Comparison of ENCODE assay signal across 29 cellular contexts in genomic region chr20:57317789-57318371, GRCh38. TPM values are rescaled to one million over a fixed set of nuclear protein-coding genes. Genes with fewer than 3 reads are reported as not detected.
DNase-seq lines count a peak whose midpoint lies in the region; ATAC-seq and TF ChIP-seq lines count a peak whose summit lies in the region.
"Had no signal": no experiment of that assay in that cellular context is flagged by ENCODE, and none has a peak within 500 bp of the region (broad histone marks: within the 10 kb centered on the region; RNA-seq: fewer than 3 reads in every experiment).

No MANE protein-coding gene starts in this region.

- BruUV-seq in Caco-2 (replicated peaks; lab: Mats Ljungman, UMichigan): no TSS peak

- peak overlapping the region; percentile 82 for H3K27ac Mint-ChIP-seq in Caco-2 (ENCODE audit: unreplicated experiment)
- H3K27ac Mint-ChIP-seq in activated CD4-positive, alpha-beta memory T cell treated with anti-CD3 and anti-CD28 coated beads, Interleukin-2, amount 10 ng/mL, durations not matched to agents 7 days and 5 days: no peak overlapping the region
- H3K27ac Mint-ChIP-seq in natural killer cell treated with Interleukin-12 subunit alpha and Interleukin-12 subunit beta and Interleukin-15 and Interleukin-18, amount 100 ng/mL, for 72 hours: no peak overlapping the region
- H3K27ac Mint-ChIP-seq: activated B cell treated with CpG ODN at 0.5 μM for 24 hours; naive thymus-derived CD8-positive, alpha-beta T cell had no signal

- H3K4me3 Mint-ChIP-seq in Caco-2 (ENCODE audit: unreplicated experiment): peak overlapping the region; percentile 15
- H3K4me3 Mint-ChIP-seq in activated CD4-positive, alpha-beta memory T cell treated with anti-CD3 and anti-CD28 coated beads, Interleukin-2, amount 10 ng/mL, durations not matched to agents 7 days and 5 days: no peak overlapping the region
- H3K4me3 Mint-ChIP-seq in natural killer cell treated with Interleukin-12 subunit alpha and Interleukin-12 subunit beta and Interleukin-15 and Interleukin-18, amount 100 ng/mL, for 72 hours: peak overlapping the region; percentile 12
- H3K4me3 Mint-ChIP-seq: activated B cell treated with CpG ODN at 0.5 μM for 24 hours; activated T-cell treated with anti-CD3 and anti-CD28 coated beads, Interleukin-2, amount 50 U/mL, for 4 hours; CD14-positive monocyte; naive thymus-derived CD8-positive, alpha-beta T cell had no signal

- intact Hi-C loops in Caco-2 (cut with micrococcal nuclease; ENCODE audit: unreplicated experiment): loop anchor here (1.0 kb wide), 1 partner anchor 11 kb away; no protein-coding TSS in a partner anchor

- H3K9me3 Mint-ChIP-seq in Caco-2 (ENCODE audit: unreplicated experiment): no peaks in the 10 kb centered on the region
- no peaks in the 10 kb centered on the region for H3K9me3 Mint-ChIP-seq in activated CD4-positive, alpha-beta memory T cell treated with anti-CD3 and anti-CD28 coated beads, Interleukin-2, amount 10 ng/mL, durations not matched to agents 7 days and 5 days
- no peaks in the 10 kb centered on the region for H3K9me3 Mint-ChIP-seq in natural killer cell treated with Interleukin-12 subunit alpha and Interleukin-12 subunit beta and Interleukin-15 and Interleukin-18, amount 100 ng/mL, for 72 hours
- H3K9me3 Mint-ChIP-seq: activated B cell treated with CpG ODN at 0.5 μM for 24 hours; activated T-cell treated with anti-CD3 and anti-CD28 coated beads, Interleukin-2, amount 50 U/mL, for 4 hours had no signal

- H3K4me1 ChIP-seq in Caco-2: peaks cover 38% of the 10 kb centered on the region
- H3K4me1 ChIP-seq: breast epithelium had no signal

- H3K9me3 ChIP-seq in Caco-2: no peaks in the 10 kb centered on the region
- H3K9me3 ChIP-seq: breast epithelium, SK-N-SH had no signal

- no peaks in the 10 kb centered on the region for H3K27me3 Mint-ChIP-seq in Caco-2 (ENCODE audit: insufficient read depth, unreplicated experiment)
- H3K27me3 Mint-ChIP-seq in activated CD4-positive, alpha-beta memory T cell treated with anti-CD3 and anti-CD28 coated beads, Interleukin-2, amount 10 ng/mL, durations not matched to agents 7 days and 5 days: peaks cover 27% of the 10 kb centered on the region
- H3K27me3 Mint-ChIP-seq in natural killer cell treated with Interleukin-12 subunit alpha and Interleukin-12 subunit beta and Interleukin-15 and Interleukin-18, amount 100 ng/mL, for 72 hours: peaks cover 26 to 44% of the 10 kb centered on the region in 2 donors

- DNase-seq in Caco-2: peak in 1 of 2 experiments; percentile 63
- peak; percentile 90 for DNase-seq in Jurkat, Clone E6-1 (ENCODE audit: low read depth, low spot score)
- DNase-seq in activated CD4-positive, alpha-beta memory T cell treated with anti-CD3 and anti-CD28 coated beads, Interleukin-2, amount 10 ng/mL, durations not matched to agents 7 days and 5 days: peak; percentile 33
- DNase-seq in natural killer cell treated with Interleukin-12 subunit alpha and Interleukin-12 subunit beta and Interleukin-15 and Interleukin-18, amount 100 ng/mL, for 72 hours (ENCODE audit: low spot score): no peak
- no peak for DNase-seq in T1000 (lab: John Stamatoyannopoulos, UW)
- DNase-seq in DMS153 (lab: John Stamatoyannopoulos, UW): no peak
- no peak for DNase-seq in activated gamma-delta T cell treated with Interleukin-2 at 50 U/mL for 16 hours
- DNase-seq: activated B cell treated with CpG ODN at 0.5 μM for 24 hours; activated CD4-positive, alpha-beta T cell treated with anti-CD3 and anti-CD28 coated beads, Interleukin-2, amount 50 U/mL, for 4 hours; activated naive CD4-positive, alpha-beta T cell treated with Interleukin-2 at 50 U/mL for 16 hours; activated T-cell treated with anti-CD3 and anti-CD28 coated beads, Interleukin-2, amount 50 U/mL, for 4 hours; GDM1; mesendoderm; naive thymus-derived CD8-positive, alpha-beta T cell; NCI-H1092 treated with DMSO at 0.1 percent for 48 hours; NCI-H2081; NCI-H446 treated with DMSO at 0.1 percent for 48 hours; NK-92 treated with Interleukin-12 subunit alpha and Interleukin-12 subunit beta, amount 100 ng/mL, for 24 hours; SK-N-SH had no signal

- no peak overlapping the region for H3K4me3 ChIP-seq in Caco-2 (ENCODE audit: low read depth, low read length)
- H3K4me3 ChIP-seq in Jurkat, Clone E6-1 (ENCODE audit: low read length): no peak overlapping the region
- H3K4me3 ChIP-seq: breast epithelium had no signal

- no peak for TF ChIP-seq CTCF in Caco-2 (IDR thresholded peaks at IDR 0.05; ENCODE audit: insufficient read depth in 1 of 2, low read depth in 1 of 2, low read length in 1 of 2, severe bottlenecking in 1 of 2, unreplicated experiment in 1 of 2)

- peak in 1 of 2 donors; percentile 75 for ATAC-seq in natural killer cell treated with Interleukin-12 subunit alpha and Interleukin-12 subunit beta and Interleukin-15 and Interleukin-18, amount 100 ng/mL, for 72 hours
- ATAC-seq in HG02852 (IDR thresholded peaks at IDR 0.05; ENCODE audit: unreplicated experiment): no peak
- ATAC-seq: activated T-cell treated with anti-CD3 and anti-CD28 coated beads, Interleukin-2, amount 50 U/mL, for 4 hours; HCT116; left lobe of liver; naive thymus-derived CD8-positive, alpha-beta T cell had no signal

- H3K27me3 ChIP-seq in Caco-2 (replicated peaks; ENCODE audit: control insufficient read depth, insufficient read depth, low read length): no peaks in the 10 kb centered on the region
- H3K27me3 ChIP-seq: breast epithelium had no signal

- H3K36me3 ChIP-seq in Caco-2 (ENCODE audit: control insufficient read depth, insufficient read depth, low read length): no peaks in the 10 kb centered on the region
- H3K36me3 ChIP-seq: breast epithelium had no signal

- CTCF ChIA-PET in Caco-2 (lab: Charles Lee): interaction anchor here (0.7 to 1.4 kb wide), 4 partner anchors 9 to 14 kb away, joined by 3 read pairs; partner anchors contain the start of gene SPO11
- CTCF ChIA-PET in activated CD4-positive, alpha-beta memory T cell treated with anti-CD3 and anti-CD28 coated beads, Interleukin-2, amount 10 ng/mL, durations not matched to agents 7 days and 5 days (lab: Charles Lee): no interaction called here

- peaks cover 32% of the 10 kb centered on the region for H3K4me1 Mint-ChIP-seq in Caco-2 (ENCODE audit: low read depth, unreplicated experiment)
- peaks cover 3% of the 10 kb centered on the region for H3K4me1 Mint-ChIP-seq in activated CD4-positive, alpha-beta memory T cell treated with anti-CD3 and anti-CD28 coated beads, Interleukin-2, amount 10 ng/mL, durations not matched to agents 7 days and 5 days
- H3K4me1 Mint-ChIP-seq in natural killer cell treated with Interleukin-12 subunit alpha and Interleukin-12 subunit beta and Interleukin-15 and Interleukin-18, amount 100 ng/mL, for 72 hours (ENCODE audit: low read depth in 2 of 2): peaks cover 13 to 25% of the 10 kb centered on the region in 2 donors
- H3K4me1 Mint-ChIP-seq: activated B cell treated with CpG ODN at 0.5 μM for 24 hours; CD14-positive monocyte; naive thymus-derived CD8-positive, alpha-beta T cell had no signal

- no peaks in the 10 kb centered on the region for H3K36me3 Mint-ChIP-seq in Caco-2 (ENCODE audit: insufficient read depth, unreplicated experiment)
- H3K36me3 Mint-ChIP-seq in activated CD4-positive, alpha-beta memory T cell treated with anti-CD3 and anti-CD28 coated beads, Interleukin-2, amount 10 ng/mL, durations not matched to agents 7 days and 5 days (ENCODE audit: low read depth): no peaks in the 10 kb centered on the region
- H3K36me3 Mint-ChIP-seq in natural killer cell treated with Interleukin-12 subunit alpha and Interleukin-12 subunit beta and Interleukin-15 and Interleukin-18, amount 100 ng/mL, for 72 hours: no peaks in the 10 kb centered on the region
- H3K36me3 Mint-ChIP-seq: CD14-positive monocyte; naive thymus-derived CD8-positive, alpha-beta T cell had no signal

- POLR2A ChIA-PET in Caco-2 (lab: Charles Lee): interaction anchor here (0.6 kb wide), 1 partner anchor 11 kb away, joined by 3 read pairs; no protein-coding TSS in a partner anchor
- POLR2A ChIA-PET in activated CD4-positive, alpha-beta memory T cell treated with anti-CD3 and anti-CD28 coated beads, Interleukin-2, amount 10 ng/mL, durations not matched to agents 7 days and 5 days (lab: Charles Lee): no interaction called here

RNA-seq across cellular contexts. Expression of gene SPO11, which starts 11.7 kb away (rescaled TPM):
- not detected in 2 replicates for total RNA-seq in Caco-2 (2022)
- not detected for polyA plus RNA-seq in Jurkat, Clone E6-1 (2012; ENCODE audit: insufficient read depth, insufficient read length)
- not detected for total RNA-seq in activated CD4-positive, alpha-beta memory T cell treated with anti-CD3 and anti-CD28 coated beads, Interleukin-2, amount 10 ng/mL, durations not matched to agents 7 days and 5 days
- total RNA-seq in natural killer cell treated with Interleukin-12 subunit alpha and Interleukin-12 subunit beta and Interleukin-15 and Interleukin-18, amount 100 ng/mL, for 72 hours: not detected
- total RNA-seq: activated B cell treated with CpG ODN at 0.5 μM for 24 hours; activated T-cell treated with anti-CD3 and anti-CD28 coated beads, Interleukin-2, amount 50 U/mL, for 4 hours; breast epithelium; HT-29; left lobe of liver; LHCN-M2; naive thymus-derived CD8-positive, alpha-beta T cell; sciatic nerve; subcutaneous adipose tissue; urinary bladder had no signal
- polyA plus RNA-seq: CD14-positive monocyte; naive thymus-derived CD8-positive, alpha-beta T cell; SK-N-SH; urinary bladder had no signal

RNA-seq across cellular contexts. Expression of gene RAE1, which starts 33.2 kb away (rescaled TPM):
- total RNA-seq in Caco-2 (2022): 133 and 138 TPM in 2 replicates
- polyA plus RNA-seq in Jurkat, Clone E6-1 (2012; ENCODE audit: insufficient read depth, insufficient read length): 81.1 TPM
- total RNA-seq in activated CD4-positive, alpha-beta memory T cell treated with anti-CD3 and anti-CD28 coated beads, Interleukin-2, amount 10 ng/mL, durations not matched to agents 7 days and 5 days: 10 to 100 TPM; 33.8 to 35.3 TPM
- 10 to 100 TPM; 43.6 to 86.0 TPM for total RNA-seq in natural killer cell treated with Interleukin-12 subunit alpha and Interleukin-12 subunit beta and Interleukin-15 and Interleukin-18, amount 100 ng/mL, for 72 hours

RNA-seq across cellular contexts. Expression of gene BMP7, which starts 51.4 kb away (rescaled TPM):
- 266 and 317 TPM in 2 replicates for total RNA-seq in Caco-2 (2022)
- not detected for polyA plus RNA-seq in Jurkat, Clone E6-1 (2012; ENCODE audit: insufficient read depth, insufficient read length)
- not detected for total RNA-seq in activated CD4-positive, alpha-beta memory T cell treated with anti-CD3 and anti-CD28 coated beads, Interleukin-2, amount 10 ng/mL, durations not matched to agents 7 days and 5 days
- not detected for total RNA-seq in natural killer cell treated with Interleukin-12 subunit alpha and Interleukin-12 subunit beta and Interleukin-15 and Interleukin-18, amount 100 ng/mL, for 72 hours
- total RNA-seq: activated B cell treated with CpG ODN at 0.5 μM for 24 hours; HT-29; LHCN-M2; naive thymus-derived CD8-positive, alpha-beta T cell had no signal
- polyA plus RNA-seq: CD14-positive monocyte; naive thymus-derived CD8-positive, alpha-beta T cell; SK-N-SH had no signal

Comparison
In these comparisons a context has a peak if more than half of its experiments do, and no peak if none do; other contexts are left out.
1. DNase-seq: peak in Jurkat, Clone E6-1 (single experiment) and activated CD4-positive, alpha-beta memory T cell treated with anti-CD3 and anti-CD28 coated beads, Interleukin-2, amount 10 ng/mL, durations not matched to agents 7 days and 5 days (single experiment); none in natural killer cell treated with Interleukin-12 subunit alpha and Interleukin-12 subunit beta and Interleukin-15 and Interleukin-18, amount 100 ng/mL, for 72 hours (single experiment), T1000 (single experiment), DMS153 (single experiment) and activated gamma-delta T cell treated with Interleukin-2 at 50 U/mL for 16 hours (single experiment).
2. RNA of gene BMP7, which starts 51.4 kb away (total RNA-seq): 266 to 317 TPM in Caco-2; not detected in activated CD4-positive, alpha-beta memory T cell treated with anti-CD3 and anti-CD28 coated beads, Interleukin-2, amount 10 ng/mL, durations not matched to agents 7 days and 5 days and not detected in natural killer cell treated with Interleukin-12 subunit alpha and Interleukin-12 subunit beta and Interleukin-15 and Interleukin-18, amount 100 ng/mL, for 72 hours; every median in the first group is over 100 times any median in the second.